Comparison of ENCODE assay signal across 17 cellular contexts in genomic region chr1:72023063-72023647, GRCh38.
DNase-seq lines count a peak whose midpoint lies in the region; ATAC-seq and TF ChIP-seq lines count a peak whose summit lies in the region.
"Had no signal": no experiment of that assay in that cellular context is flagged by ENCODE, and none has a peak within 500 bp of the region (broad histone marks: within the 10 kb centered on the region; RNA-seq: fewer than 3 reads in every experiment).

No MANE protein-coding gene starts in this region.

- no peak for TF ChIP-seq CTCF in brain (conservative IDR thresholded peaks at IDR 0.05)

- no peaks in the 10 kb centered on the region for H3K36me3 ChIP-seq in HUES48 (ENCODE audit: control insufficient read depth, insufficient read depth, low read length)
- H3K36me3 ChIP-seq: MG63 had no signal

- intact Hi-C loops in left cardiac atrium (cut with DNase I), result no loop called here

- peaks cover 19% of the 10 kb centered on the region for H3K4me1 Mint-ChIP-seq in brain
- H3K4me1 Mint-ChIP-seq: IgD-negative memory B cell had no signal

- peaks cover 33% of the 10 kb centered on the region for H3K4me1 ChIP-seq in HUES48 (ENCODE audit: control insufficient read depth, insufficient read depth, low read length)
- H3K4me1 ChIP-seq: Caco-2 had no signal

- peaks cover 3% of the 10 kb centered on the region for H3K27me3 Mint-ChIP-seq in brain
- H3K27me3 Mint-ChIP-seq: CD4-positive, alpha-beta T cell; IgD-negative memory B cell had no signal

- H3K27me3 ChIP-seq in HUES48 (ENCODE audit: control insufficient read depth, insufficient read depth, low read length), result no peaks in the 10 kb centered on the region
- H3K27me3 ChIP-seq: MG63 had no signal

- H3K9me3 Mint-ChIP-seq in brain, result peaks cover 0 to 3% (median 0%) of the 10 kb centered on the region in 5 experiments
- peaks cover 5 to 9% of the 10 kb centered on the region in 2 donors for H3K9me3 Mint-ChIP-seq in activated naive CD4-positive, alpha-beta T cell treated with anti-CD3 and anti-CD28 coated beads, Interleukin-2, amount 50 U/mL, for 72 hours
- H3K9me3 Mint-ChIP-seq: CD4-positive, alpha-beta T cell had no signal

- H3K9ac ChIP-seq in HUES48 (ENCODE audit: low read depth, low read length), result peak overlapping the region; percentile 57; the same call in 1 of the 2 replicates

- ATAC-seq in left cardiac atrium (no peak), GM18858 (IDR thresholded peaks at IDR 0.05; ENCODE audit: unreplicated experiment) (no peak)
- no peak for ATAC-seq in activated naive CD4-positive, alpha-beta T cell treated with anti-CD3 and anti-CD28 coated beads, Interleukin-2, amount 50 U/mL, for 72 hours

- no peaks in the 10 kb centered on the region for H3K36me3 Mint-ChIP-seq in brain
- no peaks in the 10 kb centered on the region for H3K36me3 Mint-ChIP-seq in activated naive CD4-positive, alpha-beta T cell treated with anti-CD3 and anti-CD28 coated beads, Interleukin-2, amount 50 U/mL, for 72 hours
- H3K36me3 Mint-ChIP-seq: IgD-negative memory B cell had no signal

- DNase-seq in D341Med (ENCODE audit: low spot score) (peak; percentile 32), iPS-NIHi11 (ENCODE audit: low spot score) (peak; percentile 10), left cardiac atrium (no peak), NCI-H1436 (lab: John Stamatoyannopoulos, UW) (no peak)
- no peak for DNase-seq in activated naive CD4-positive, alpha-beta T cell treated with anti-CD3 and anti-CD28 coated beads, Interleukin-2, amount 50 U/mL, for 72 hours (ENCODE audit: low spot score in 2 of 2)
- DNase-seq: Caco-2; CD4-positive, alpha-beta T cell; Kasumi-1; MG63; NCI-H1048; NCI-H146; NCI-H510A; NCI-H748 treated with DMSO at 0.1 percent for 48 hours had no signal

- peak overlapping the region; percentile 90 for H3K27ac ChIP-seq in HUES48 (ENCODE audit: low read depth, low read length)

- no peaks in the 10 kb centered on the region for H3K9me3 ChIP-seq in HUES48 (ENCODE audit: control insufficient read depth, insufficient read depth, low read length)
- H3K9me3 ChIP-seq: Caco-2, MG63 had no signal

- peak overlapping the region in 1 of 5 experiments; percentile 13 for H3K27ac Mint-ChIP-seq in brain
- H3K27ac Mint-ChIP-seq in activated naive CD4-positive, alpha-beta T cell treated with anti-CD3 and anti-CD28 coated beads, Interleukin-2, amount 50 U/mL, for 72 hours, result no peak overlapping the region
- H3K27ac Mint-ChIP-seq: CD4-positive, alpha-beta T cell; IgD-negative memory B cell had no signal

- peak overlapping the region in 3 of 5 experiments; percentile 6 to 61 (median 31) for H3K4me3 Mint-ChIP-seq in brain
- H3K4me3 Mint-ChIP-seq: CD4-positive, alpha-beta T cell; IgD-negative memory B cell had no signal

- peak overlapping the region; percentile 37 for H3K4me3 ChIP-seq in HUES48 (ENCODE audit: low read depth, low read length)
- H3K4me3 ChIP-seq: MG63 had no signal

Comparison
In these comparisons a context has a peak if more than half of its experiments do, and no peak if none do; other contexts are left out.
1. DNase-seq: peak in D341Med (single experiment) and iPS-NIHi11 (single experiment); none in left cardiac atrium (single experiment), NCI-H1436 (single experiment) and activated naive CD4-positive, alpha-beta T cell treated with anti-CD3 and anti-CD28 coated beads, Interleukin-2, amount 50 U/mL, for 72 hours (0 of 2).